Comparison of ENCODE assay signal across 10 cellular contexts in genomic region chr6:53432318-53433161, GRCh38.
DNase-seq lines count a peak whose midpoint lies in the region; ATAC-seq and TF ChIP-seq lines count a peak whose summit lies in the region.
"Had no signal": no experiment of that assay in that cellular context is flagged by ENCODE, and none has a peak within 500 bp of the region (broad histone marks: within the 10 kb centered on the region; RNA-seq: fewer than 3 reads in every experiment).

No MANE protein-coding gene starts in this region.

- H3K4me1 Mint-ChIP-seq in CD8-positive, alpha-beta T cell (ENCODE audit: low read depth): peaks cover 13% of the 10 kb centered on the region

- H3K4me1 ChIP-seq in ACC112 (ENCODE audit: control insufficient read depth, insufficient read depth, low read length, unreplicated experiment): peaks cover 25% of the 10 kb centered on the region
- no peaks in the 10 kb centered on the region for H3K4me1 ChIP-seq in CD8-positive, alpha-beta T cell (ENCODE audit: insufficient read depth, low read length)

- CTCF ChIA-PET in CD8-positive, alpha-beta T cell (lab: Charles Lee): interaction anchor here (1.0 to 4.8 kb wide), 6 partner anchors 22 to 261 kb away, joined by 3 to 34 read pairs (median 8); no protein-coding TSS in a partner anchor

- H3K36me3 ChIP-seq in ACC112 (ENCODE audit: insufficient read depth, low read length): no peaks in the 10 kb centered on the region
- H3K36me3 ChIP-seq in kidney epithelial cell (ENCODE audit: control insufficient read depth, insufficient read depth, low read length): no peaks in the 10 kb centered on the region
- no peaks in the 10 kb centered on the region for H3K36me3 ChIP-seq in CD8-positive, alpha-beta T cell (ENCODE audit: insufficient read depth, low read length)

- H3K9me3 Mint-ChIP-seq in CD8-positive, alpha-beta T cell: no peaks in the 10 kb centered on the region
- H3K9me3 Mint-ChIP-seq: activated naive CD4-positive, alpha-beta T cell treated with anti-CD3 and anti-CD28 coated beads, Interleukin-2, amount 50 U/mL, for 72 hours had no signal

- in situ Hi-C loops in SK-MEL-5 (cut with HindIII; ENCODE audit: low pct_unique_long_range_greater_than_20kb, low sequenced_read_pairs): no loop called here

- no peak overlapping the region for H3K4me3 Mint-ChIP-seq in CD8-positive, alpha-beta T cell

- no peaks in the 10 kb centered on the region for H3K27me3 Mint-ChIP-seq in CD8-positive, alpha-beta T cell (ENCODE audit: low read depth)

- H3K79me2 ChIP-seq in ACC112 (ENCODE audit: control insufficient read depth, insufficient read depth, low read length, unreplicated experiment): no peaks in the 10 kb centered on the region

- ATAC-seq in CD8-positive, alpha-beta T cell: no peak

- DNase-seq in HuH-7 (ENCODE audit: low spot score) (peak; percentile 30), SK-MEL-5 (ENCODE audit: low read depth, low spot score) (peak; percentile 27), kidney epithelial cell (ENCODE audit: low read depth) (peak; percentile 42), NK-92 (lab: John Stamatoyannopoulos, UW; ENCODE audit: unreplicated experiment) (no peak), anterior cingulate cortex (lab: John Stamatoyannopoulos, UW) (no peak)
- no peak for DNase-seq in activated CD4-positive, alpha-beta T cell treated with anti-CD3 and anti-CD28 coated beads, Interleukin-2, amount 50 U/mL, for 48 hours
- no peak for DNase-seq in CD8-positive, alpha-beta T cell

- H3K36me3 Mint-ChIP-seq in CD8-positive, alpha-beta T cell: no peaks in the 10 kb centered on the region

- no peak overlapping the region for H3K4me3 ChIP-seq in ACC112 (ENCODE audit: low read depth, low read length)
- H3K4me3 ChIP-seq in kidney epithelial cell (ENCODE audit: low read depth, low read length): no peak overlapping the region
- no peak overlapping the region for H3K4me3 ChIP-seq in CD8-positive, alpha-beta T cell (ENCODE audit: low read depth, low read length)
- H3K4me3 ChIP-seq: SK-N-MC had no signal

- POLR2A ChIA-PET in CD8-positive, alpha-beta T cell (lab: Charles Lee): no interaction called here

- intact Hi-C loops in CD8-positive, alpha-beta T cell (cut with DNase I, micrococcal nuclease): no loop called here

- no peaks in the 10 kb centered on the region for H3K9me3 ChIP-seq in CD8-positive, alpha-beta T cell (ENCODE audit: low read length)

- no peak overlapping the region for H2AFZ ChIP-seq in ACC112 (ENCODE audit: low read length, unreplicated experiment)

- no peak for TF ChIP-seq CTCF in kidney epithelial cell (IDR thresholded peaks at IDR 0.05; ENCODE audit: insufficient read depth, low read length, poor library complexity, severe bottlenecking)
- no peak for TF ChIP-seq CTCF in CD8-positive, alpha-beta T cell (IDR thresholded peaks at IDR 0.05)

- H3K27me3 ChIP-seq in ACC112 (ENCODE audit: insufficient read depth, low read length): no peaks in the 10 kb centered on the region
- no peaks in the 10 kb centered on the region for H3K27me3 ChIP-seq in kidney epithelial cell (ENCODE audit: control insufficient read depth, insufficient read depth, low read length)
- H3K27me3 ChIP-seq in CD8-positive, alpha-beta T cell (ENCODE audit: insufficient read depth, low read length): no peaks in the 10 kb centered on the region

- peak overlapping the region; percentile 89 for H3K27ac ChIP-seq in ACC112 (ENCODE audit: low read depth, low read length)
- H3K27ac ChIP-seq in CD8-positive, alpha-beta T cell (ENCODE audit: low read depth, low read length): no peak overlapping the region
- H3K27ac ChIP-seq: SK-N-MC had no signal

- no peak overlapping the region for H3K27ac Mint-ChIP-seq in CD8-positive, alpha-beta T cell
- H3K27ac Mint-ChIP-seq: activated naive CD4-positive, alpha-beta T cell treated with anti-CD3 and anti-CD28 coated beads, Interleukin-2, amount 50 U/mL, for 72 hours had no signal

Comparison
In these comparisons a context has a peak if more than half of its experiments do, and no peak if none do; other contexts are left out.
1. DNase-seq: peak in HuH-7 (single experiment), SK-MEL-5 (single experiment) and kidney epithelial cell (single experiment); none in activated CD4-positive, alpha-beta T cell treated with anti-CD3 and anti-CD28 coated beads, Interleukin-2, amount 50 U/mL, for 48 hours (0 of 2), CD8-positive, alpha-beta T cell (0 of 7), NK-92 (single experiment) and anterior cingulate cortex (0 of 58).